36 cellular contexts compared by ENCODE assay signal in the genomic region with DNA sequence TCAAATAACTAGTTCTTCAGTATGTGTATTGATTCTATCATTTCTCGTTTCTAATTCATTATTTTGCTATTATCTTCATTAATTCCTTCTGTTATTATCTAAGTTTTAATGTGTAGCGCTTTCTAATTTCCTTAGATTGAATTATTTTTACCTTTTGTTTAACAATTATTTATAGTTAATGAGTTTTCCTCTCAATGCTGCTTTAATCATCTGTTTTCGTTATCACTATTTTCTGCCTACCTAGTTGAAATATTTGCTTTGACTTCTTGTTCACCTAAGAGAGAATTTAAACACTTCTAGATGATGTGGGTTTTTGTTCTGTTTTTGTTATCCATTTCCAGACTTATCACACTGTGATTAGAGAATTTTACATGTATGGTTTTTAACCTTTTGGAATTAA.
"Had no signal": no experiment of that assay in that cellular context is flagged by ENCODE, and none has a peak within 500 bp of the region (broad histone marks: within the 10 kb centered on the region; RNA-seq: fewer than 3 reads in every experiment).

No MANE protein-coding gene starts in this region.

- H3K4me3 ChIP-seq: ascending aorta, cardiac muscle cell had no signal

- H3K36me3 ChIP-seq: ascending aorta, cardiac muscle cell had no signal

- H3K9me3 ChIP-seq: ascending aorta had no signal

- DNase-seq: activated B cell treated with CpG ODN at 0.5 μM for 24 hours; activated CD4-positive, alpha-beta memory T cell treated with anti-CD3 and anti-CD28 coated beads for 36 hours; activated CD4-positive, alpha-beta T cell treated with anti-CD3 and anti-CD28 coated beads for 4 hours; activated CD4-positive, alpha-beta T cell treated with anti-CD3 and anti-CD28 coated beads, Interleukin-2, amount 10 ng/mL, durations not matched to agents 24 days and 14 days; activated CD4-positive, alpha-beta T cell treated with anti-CD3 and anti-CD28 coated beads, Interleukin-2, amount 50 U/mL, for 1 hour; activated CD4-positive, alpha-beta T cell treated with anti-CD3 and anti-CD28 coated beads, Interleukin-2, amount 50 U/mL, for 4 hours; activated CD4-positive, CD25-positive, alpha-beta regulatory T cell treated with anti-CD3 and anti-CD28 coated beads, Interleukin-2, amount 50 U/mL, for 72 hours; activated CD8-positive, alpha-beta memory T cell treated with anti-CD3 and anti-CD28 coated beads, Interleukin-2, amount 50 U/mL, for 4 hours; activated CD8-positive, alpha-beta T cell treated with anti-CD3 and anti-CD28 coated beads for 36 hours; activated effector memory CD4-positive, alpha-beta T cell treated with anti-CD3 and anti-CD28 coated beads, Interleukin-2, amount 50 U/mL, for 16 hours; activated gamma-delta T cell treated with Interleukin-2 at 50 U/mL for 16 hours; activated naive CD4-positive, alpha-beta T cell; activated naive CD4-positive, alpha-beta T cell treated with anti-CD3 and anti-CD28 coated beads, Interleukin-2, amount 10 ng/mL, durations not matched to agents 7 days and 5 days; activated naive CD8-positive, alpha-beta T cell treated with anti-CD3 and anti-CD28 coated beads, Interleukin-2, amount 10 ng/mL, durations not matched to agents 7 days and 5 days; activated naive CD8-positive, alpha-beta T cell treated with anti-CD3 and anti-CD28 coated beads, Interleukin-2, amount 50 U/mL, for 24 hours; activated T-cell treated with anti-CD3 and anti-CD28 coated beads for 4 hours; activated T-cell treated with anti-CD3 and anti-CD28 coated beads, Interleukin-2, amount 50 U/mL, for 1 hour; activated T-cell treated with anti-CD3 and anti-CD28 coated beads, Interleukin-2, amount 50 U/mL, for 48 hours; amygdala; anterior cingulate cortex; caudate nucleus; cerebellar nuclear complex; T-helper 1 cell; T-helper 2 cell; T-helper 9 cell had no signal

- H3K4me1 Mint-ChIP-seq: activated naive CD4-positive, alpha-beta T cell treated with anti-CD3 and anti-CD28 coated beads, Interleukin-2, amount 10 ng/mL, durations not matched to agents 7 days and 5 days; brain had no signal

- H3K4me3 Mint-ChIP-seq: activated B cell treated with CpG ODN at 0.5 μM for 24 hours; activated CD4-positive, alpha-beta memory T cell treated with anti-CD3 and anti-CD28 coated beads for 36 hours; activated CD4-positive, alpha-beta T cell treated with anti-CD3 and anti-CD28 coated beads, Interleukin-2, amount 10 ng/mL, durations not matched to agents 24 days and 14 days; activated CD8-positive, alpha-beta T cell treated with anti-CD3 and anti-CD28 coated beads for 36 hours; activated naive CD4-positive, alpha-beta T cell treated with anti-CD3 and anti-CD28 coated beads, Interleukin-2, amount 10 ng/mL, durations not matched to agents 7 days and 5 days; activated naive CD4-positive, alpha-beta T cell treated with anti-CD3 and anti-CD28 coated beads, Interleukin-2, amount 50 U/mL, for 24 hours; activated naive CD8-positive, alpha-beta T cell; activated naive CD8-positive, alpha-beta T cell treated with anti-CD3 and anti-CD28 coated beads, Interleukin-2, amount 10 ng/mL, durations not matched to agents 7 days and 5 days; activated naive CD8-positive, alpha-beta T cell treated with anti-CD3 and anti-CD28 coated beads, Interleukin-2, amount 50 U/mL, for 24 hours; activated T-helper 1 cell treated with anti-CD3 and anti-CD28 coated beads, Interleukin-12 subunit alpha, Interleukin-12 subunit beta, Interleukin-2, Interleukin-4 antibody, amounts not matched to agents 30 ng/mL and 10 ng/mL and 1 ng/mL, durations not matched to agents 14 hours and 24 hours and 36 hours; activated T-helper 17 cell treated with anti-CD3 and anti-CD28 coated beads, Interleukin-2, amount 50 U/mL, for 72 hours; brain; central memory CD8-positive, alpha-beta T cell; T-helper 1 cell treated with Interleukin-12 subunit alpha and Interleukin-12 subunit beta and Interleukin-4 antibody, amounts not matched to agents 30 μg/mL and 1 μg/mL, for 36 hours; T-helper 2 cell treated with Interferon-gamma antibody and Interleukin-4, amounts not matched to agents 5 μg/mL and 100 μg/mL, for 36 hours had no signal

- H3K36me3 Mint-ChIP-seq: activated naive CD4-positive, alpha-beta T cell treated with anti-CD3 and anti-CD28 coated beads, Interleukin-2, amount 10 ng/mL, durations not matched to agents 7 days and 5 days; activated naive CD4-positive, alpha-beta T cell treated with anti-CD3 and anti-CD28 coated beads, Interleukin-2, amount 50 U/mL, for 24 hours; activated naive CD8-positive, alpha-beta T cell treated with anti-CD3 and anti-CD28 coated beads, Interleukin-2, amount 10 ng/mL, durations not matched to agents 7 days and 5 days; brain had no signal

- H3K27me3 Mint-ChIP-seq: activated T-helper 17 cell treated with anti-CD3 and anti-CD28 coated beads, Interleukin-2, amount 50 U/mL, for 72 hours; brain; central memory CD8-positive, alpha-beta T cell had no signal

- ATAC-seq: activated CD8-positive, alpha-beta T cell treated with anti-CD3 and anti-CD28 coated beads for 36 hours; activated naive CD8-positive, alpha-beta T cell treated with anti-CD3 and anti-CD28 coated beads, Interleukin-2, amount 50 U/mL, for 24 hours; activated T-helper 17 cell treated with anti-CD3 and anti-CD28 coated beads, Interleukin-2, amount 50 U/mL, for 72 hours had no signal

- H3K27ac Mint-ChIP-seq: activated B cell treated with CpG ODN at 0.5 μM for 24 hours; activated CD4-positive, alpha-beta memory T cell treated with anti-CD3 and anti-CD28 coated beads for 36 hours; activated CD4-positive, alpha-beta T cell treated with anti-CD3 and anti-CD28 coated beads, Interleukin-2, amount 10 ng/mL, durations not matched to agents 24 days and 14 days; activated CD8-positive, alpha-beta T cell treated with anti-CD3 and anti-CD28 coated beads for 36 hours; activated naive CD4-positive, alpha-beta T cell treated with anti-CD3 and anti-CD28 coated beads, Interleukin-2, amount 10 ng/mL, durations not matched to agents 7 days and 5 days; activated naive CD4-positive, alpha-beta T cell treated with anti-CD3 and anti-CD28 coated beads, Interleukin-2, amount 50 U/mL, for 24 hours; activated naive CD8-positive, alpha-beta T cell; activated naive CD8-positive, alpha-beta T cell treated with anti-CD3 and anti-CD28 coated beads, Interleukin-2, amount 10 ng/mL, durations not matched to agents 7 days and 5 days; activated naive CD8-positive, alpha-beta T cell treated with anti-CD3 and anti-CD28 coated beads, Interleukin-2, amount 50 U/mL, for 24 hours; activated T-helper 1 cell treated with anti-CD3 and anti-CD28 coated beads, Interleukin-12 subunit alpha, Interleukin-12 subunit beta, Interleukin-2, Interleukin-4 antibody, amounts not matched to agents 30 ng/mL and 10 ng/mL and 1 ng/mL, durations not matched to agents 14 hours and 24 hours and 36 hours; activated T-helper 17 cell treated with anti-CD3 and anti-CD28 coated beads, Interleukin-2, amount 50 U/mL, for 72 hours; brain; T-helper 1 cell treated with Interleukin-12 subunit alpha and Interleukin-12 subunit beta and Interleukin-4 antibody, amounts not matched to agents 30 μg/mL and 1 μg/mL, for 36 hours; T-helper 2 cell treated with Interferon-gamma antibody and Interleukin-4, amounts not matched to agents 5 μg/mL and 100 μg/mL, for 36 hours had no signal

- H3K27ac ChIP-seq: ascending aorta, cardiac muscle cell, VCaP had no signal

- H3K9me3 Mint-ChIP-seq: activated B cell treated with CpG ODN at 0.5 μM for 24 hours; activated CD4-positive, alpha-beta memory T cell treated with anti-CD3 and anti-CD28 coated beads for 36 hours; activated CD4-positive, alpha-beta T cell treated with anti-CD3 and anti-CD28 coated beads, Interleukin-2, amount 10 ng/mL, durations not matched to agents 24 days and 14 days; activated CD8-positive, alpha-beta T cell treated with anti-CD3 and anti-CD28 coated beads for 36 hours; activated naive CD4-positive, alpha-beta T cell treated with anti-CD3 and anti-CD28 coated beads, Interleukin-2, amount 10 ng/mL, durations not matched to agents 7 days and 5 days; activated naive CD4-positive, alpha-beta T cell treated with anti-CD3 and anti-CD28 coated beads, Interleukin-2, amount 50 U/mL, for 24 hours; activated naive CD8-positive, alpha-beta T cell treated with anti-CD3 and anti-CD28 coated beads, Interleukin-2, amount 50 U/mL, for 24 hours; activated T-helper 1 cell treated with anti-CD3 and anti-CD28 coated beads, Interleukin-12 subunit alpha, Interleukin-12 subunit beta, Interleukin-2, Interleukin-4 antibody, amounts not matched to agents 30 ng/mL and 10 ng/mL and 1 ng/mL, durations not matched to agents 14 hours and 24 hours and 36 hours; activated T-helper 17 cell treated with anti-CD3 and anti-CD28 coated beads, Interleukin-2, amount 50 U/mL, for 72 hours; brain; central memory CD8-positive, alpha-beta T cell; T-helper 1 cell treated with Interleukin-12 subunit alpha and Interleukin-12 subunit beta and Interleukin-4 antibody, amounts not matched to agents 30 μg/mL and 1 μg/mL, for 36 hours; T-helper 2 cell treated with Interferon-gamma antibody and Interleukin-4, amounts not matched to agents 5 μg/mL and 100 μg/mL, for 36 hours had no signal
